In the genomic region with DNA sequence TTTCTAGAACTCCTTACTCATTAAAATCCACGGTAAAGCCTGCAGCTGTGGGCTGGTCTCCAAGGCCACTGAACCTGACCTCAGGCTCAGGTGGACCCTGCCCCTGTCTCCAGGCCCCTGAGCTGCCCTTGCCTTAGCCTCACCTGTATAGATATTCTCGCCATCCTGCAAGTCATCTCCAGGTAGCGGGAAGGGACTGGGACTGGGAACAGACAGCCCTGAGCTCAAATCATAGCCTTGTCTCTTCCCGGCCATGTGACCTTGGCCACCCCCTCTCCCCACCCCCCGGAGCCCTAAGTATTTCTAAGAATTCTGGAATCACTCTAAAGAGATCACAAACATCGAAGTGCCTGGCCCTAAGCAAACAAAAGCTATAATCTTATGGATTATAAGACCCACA, we compare ENCODE assay signal across 29 cellular contexts.
"Had no signal": no experiment of that assay in that cellular context is flagged by ENCODE, and none has a peak within 500 bp of the region (broad histone marks: within the 10 kb centered on the region; RNA-seq: fewer than 3 reads in every experiment).

No MANE protein-coding gene starts in this region.

- H3K27me3 Mint-ChIP-seq: activated CD4-positive, alpha-beta T cell treated with anti-CD3 and anti-CD28 coated beads, Interleukin-2, amount 10 ng/mL, durations not matched to agents 24 days and 14 days had no signal

- H3K36me3 ChIP-seq: brain microvascular endothelial cell had no signal

- H3K4me3 Mint-ChIP-seq: activated CD4-positive, alpha-beta T cell treated with anti-CD3 and anti-CD28 coated beads, Interleukin-2, amount 10 ng/mL, durations not matched to agents 24 days and 14 days; activated CD8-positive, alpha-beta T cell treated with anti-CD3 and anti-CD28 coated beads, Interleukin-2, amount 10 ng/mL, durations not matched to agents 7 days and 5 days; activated naive CD4-positive, alpha-beta T cell treated with anti-CD3 and anti-CD28 coated beads, Interleukin-2, amount 10 ng/mL, durations not matched to agents 7 days and 5 days; activated naive CD8-positive, alpha-beta T cell; activated naive CD8-positive, alpha-beta T cell treated with anti-CD3 and anti-CD28 coated beads, Interleukin-2, amount 50 U/mL, for 24 hours; activated T-cell treated with anti-CD3 and anti-CD28 coated beads, Interleukin-2, amount 50 U/mL, for 24 hours; central memory CD8-positive, alpha-beta T cell had no signal

- H3K36me3 Mint-ChIP-seq: activated naive CD4-positive, alpha-beta T cell treated with anti-CD3 and anti-CD28 coated beads, Interleukin-2, amount 10 ng/mL, durations not matched to agents 7 days and 5 days had no signal

- H3K27ac ChIP-seq: brain microvascular endothelial cell, PC-9, RWPE1, VCaP had no signal

- H3K27ac Mint-ChIP-seq: activated CD4-positive, alpha-beta T cell treated with anti-CD3 and anti-CD28 coated beads, Interleukin-2, amount 10 ng/mL, durations not matched to agents 24 days and 14 days; activated CD8-positive, alpha-beta T cell treated with anti-CD3 and anti-CD28 coated beads, Interleukin-2, amount 10 ng/mL, durations not matched to agents 7 days and 5 days; activated naive CD4-positive, alpha-beta T cell treated with anti-CD3 and anti-CD28 coated beads, Interleukin-2, amount 10 ng/mL, durations not matched to agents 7 days and 5 days; activated naive CD8-positive, alpha-beta T cell; activated naive CD8-positive, alpha-beta T cell treated with anti-CD3 and anti-CD28 coated beads, Interleukin-2, amount 50 U/mL, for 24 hours; activated T-cell treated with anti-CD3 and anti-CD28 coated beads, Interleukin-2, amount 50 U/mL, for 24 hours; activated T-helper 2 cell treated with anti-CD3 and anti-CD28 coated beads, Interferon-gamma antibody, Interleukin-2, Interleukin-4, amounts not matched to agents 10 μg/mL and 5 μg/mL and 100 μg/mL, durations not matched to agents 14 hours and 24 hours and 36 hours had no signal

- H3K4me3 ChIP-seq: PC-9 had no signal

- ATAC-seq: activated CD8-positive, alpha-beta T cell treated with anti-CD3 and anti-CD28 coated beads, Interleukin-2, amount 10 ng/mL, durations not matched to agents 7 days and 5 days; activated naive CD8-positive, alpha-beta T cell treated with anti-CD3 and anti-CD28 coated beads, Interleukin-2, amount 50 U/mL, for 24 hours had no signal

- H3K4me1 Mint-ChIP-seq: activated CD4-positive, alpha-beta T cell treated with anti-CD3 and anti-CD28 coated beads, Interleukin-2, amount 10 ng/mL, durations not matched to agents 24 days and 14 days; activated naive CD4-positive, alpha-beta T cell treated with anti-CD3 and anti-CD28 coated beads, Interleukin-2, amount 10 ng/mL, durations not matched to agents 7 days and 5 days; activated naive CD8-positive, alpha-beta T cell treated with anti-CD3 and anti-CD28 coated beads, Interleukin-2, amount 50 U/mL, for 24 hours; central memory CD8-positive, alpha-beta T cell had no signal

- DNase-seq: activated CD4-positive, alpha-beta T cell treated with anti-CD3 and anti-CD28 coated beads, Interleukin-2, amount 10 ng/mL, durations not matched to agents 24 days and 14 days; activated CD4-positive, alpha-beta T cell treated with anti-CD3 and anti-CD28 coated beads, Interleukin-2, amount 50 U/mL, for 4 hours; activated CD8-positive, alpha-beta T cell treated with anti-CD3 and anti-CD28 coated beads, Interleukin-2, amount 10 ng/mL, durations not matched to agents 7 days and 5 days; activated naive CD4-positive, alpha-beta T cell treated with anti-CD3 and anti-CD28 coated beads, Interleukin-2, amount 10 ng/mL, durations not matched to agents 7 days and 5 days; activated naive CD8-positive, alpha-beta T cell treated with anti-CD3 and anti-CD28 coated beads, Interleukin-2, amount 50 U/mL, for 24 hours; activated T-cell treated with anti-CD3 and anti-CD28 coated beads, Interleukin-2, amount 50 U/mL, for 24 hours; anterior cingulate cortex; brain microvascular endothelial cell; Karpas-422; KBM-7; NCI-H1105; NCI-H1417 treated with DMSO at 0.1 percent for 48 hours; NCI-H187 treated with DMSO at 0.1 percent for 48 hours; NCI-H2081 treated with DMSO at 0.1 percent for 48 hours; NCI-H226; NCI-H446 treated with DMSO at 0.1 percent for 48 hours; NCI-H524; NCI-H69; PC-9; Right ventricle myocardium superior; SW 1271; T-helper 1 cell; T-helper 2 cell; T-helper 9 cell had no signal

- H3K9me3 Mint-ChIP-seq: activated CD4-positive, alpha-beta T cell treated with anti-CD3 and anti-CD28 coated beads, Interleukin-2, amount 10 ng/mL, durations not matched to agents 24 days and 14 days; activated naive CD8-positive, alpha-beta T cell treated with anti-CD3 and anti-CD28 coated beads, Interleukin-2, amount 50 U/mL, for 24 hours; activated T-helper 2 cell treated with anti-CD3 and anti-CD28 coated beads, Interferon-gamma antibody, Interleukin-2, Interleukin-4, amounts not matched to agents 10 μg/mL and 5 μg/mL and 100 μg/mL, durations not matched to agents 14 hours and 24 hours and 36 hours had no signal
